ENCODE assay signal across 28 cellular contexts in the genomic region with DNA sequence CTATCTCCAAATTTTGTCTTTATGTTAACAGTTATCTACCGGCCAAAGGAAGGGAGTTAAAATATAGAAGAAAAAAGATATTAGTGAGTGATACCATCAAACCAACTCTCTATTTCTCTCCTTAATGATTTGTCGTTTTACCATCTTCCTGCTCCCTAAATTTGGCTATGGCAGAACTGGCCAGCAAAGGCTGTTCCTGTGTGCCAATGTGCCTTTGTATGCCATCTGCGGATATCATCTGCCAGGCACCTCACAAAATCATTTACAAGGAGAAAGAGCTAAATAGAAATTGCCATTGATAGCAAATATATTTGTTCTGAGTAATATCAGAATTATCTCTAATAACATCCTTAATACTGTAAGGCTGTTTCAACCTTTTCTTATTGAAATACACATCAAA. TPM values are rescaled to one million over a fixed set of nuclear protein-coding genes. Genes with fewer than 3 reads are reported as not detected.
"Had no signal": no experiment of that assay in that cellular context is flagged by ENCODE, and none has a peak within 500 bp of the region (broad histone marks: within the 10 kb centered on the region; RNA-seq: fewer than 3 reads in every experiment).

No MANE protein-coding gene starts in this region.

- H3K4me1 ChIP-seq: breast epithelium, esophagus muscularis mucosa, foreskin keratinocyte, heart right ventricle, left ventricle myocardium inferior, right lobe of liver, uterus had no signal

- H3K36me3 Mint-ChIP-seq: activated naive CD4-positive, alpha-beta T cell treated with anti-CD3 and anti-CD28 coated beads, Interleukin-2, amount 50 U/mL, for 24 hours; natural killer cell treated with Interleukin-12 subunit alpha and Interleukin-12 subunit beta and Interleukin-15 and Interleukin-18, amount 100 ng/mL, for 72 hours; type B pancreatic cell had no signal

- H3K9me3 Mint-ChIP-seq: activated CD8-positive, alpha-beta T cell treated with anti-CD3 and anti-CD28 coated beads for 36 hours; activated naive CD4-positive, alpha-beta T cell treated with anti-CD3 and anti-CD28 coated beads, Interleukin-2, amount 50 U/mL, for 24 hours; activated naive CD8-positive, alpha-beta T cell treated with anti-CD3 and anti-CD28 coated beads, Interleukin-2, amount 50 U/mL, for 24 hours; activated T-cell treated with anti-CD3 and anti-CD28 coated beads, Interleukin-2, amount 50 U/mL, for 4 hours; endodermal cell; T-helper 2 cell treated with Interferon-gamma antibody and Interleukin-4, amounts not matched to agents 5 μg/mL and 100 μg/mL, for 36 hours; type B pancreatic cell had no signal

- H3K27me3 Mint-ChIP-seq: activated B cell treated with CpG ODN at 0.5 μM for 24 hours; activated CD8-positive, alpha-beta T cell treated with anti-CD3 and anti-CD28 coated beads for 36 hours; activated naive CD4-positive, alpha-beta T cell treated with anti-CD3 and anti-CD28 coated beads, Interleukin-2, amount 50 U/mL, for 24 hours; activated T-helper 17 cell treated with anti-CD3 and anti-CD28 coated beads, Interleukin-2, amount 50 U/mL, for 72 hours; central memory CD8-positive, alpha-beta T cell; natural killer cell treated with Interleukin-12 subunit alpha and Interleukin-12 subunit beta and Interleukin-15 and Interleukin-18, amount 100 ng/mL, for 72 hours; progenitor cell of endocrine pancreas; stimulated activated naive CD8-positive, alpha-beta T cell treated with anti-CD3 and anti-CD28 coated beads, Interleukin-15, Interleukin-2, amounts not matched to agents 100 ng/mL and 50 ng/mL, for 24 hours; type B pancreatic cell had no signal

- H3K27me3 ChIP-seq: breast epithelium, esophagus muscularis mucosa, foreskin keratinocyte, heart right ventricle, neutrophil, ovary, right lobe of liver, uterus had no signal

- H3K36me3 ChIP-seq: breast epithelium, esophagus muscularis mucosa, heart right ventricle, left ventricle myocardium inferior, neutrophil, ovary, right lobe of liver, uterus had no signal

- DNase-seq: activated B cell treated with CpG ODN at 0.5 μM for 24 hours; activated CD4-positive, alpha-beta T cell treated with anti-CD3 and anti-CD28 coated beads, Interleukin-2, amount 50 U/mL, for 1 hour; activated CD8-positive, alpha-beta T cell treated with anti-CD3 and anti-CD28 coated beads for 36 hours; activated gamma-delta T cell treated with Interleukin-2 at 50 U/mL for 16 hours; activated naive CD8-positive, alpha-beta T cell treated with anti-CD3 and anti-CD28 coated beads, Interleukin-2, amount 50 U/mL, for 24 hours; activated T-cell treated with anti-CD3 and anti-CD28 coated beads, Interleukin-2, amount 50 U/mL, for 4 hours; endodermal cell; foreskin keratinocyte; heart right ventricle; left ventricle myocardium inferior; ovary; right lobe of liver; stimulated activated CD4-positive, alpha-beta T cell treated with anti-CD3 and anti-CD28 coated beads, Interleukin-4, amount 100 ng/mL, for 1 hour; T-helper 1 cell; uterus had no signal

- H3K4me3 Mint-ChIP-seq: activated B cell treated with CpG ODN at 0.5 μM for 24 hours; activated CD8-positive, alpha-beta T cell treated with anti-CD3 and anti-CD28 coated beads for 36 hours; activated naive CD4-positive, alpha-beta T cell treated with anti-CD3 and anti-CD28 coated beads, Interleukin-2, amount 50 U/mL, for 24 hours; activated naive CD8-positive, alpha-beta T cell treated with anti-CD3 and anti-CD28 coated beads, Interleukin-2, amount 50 U/mL, for 24 hours; activated T-cell treated with anti-CD3 and anti-CD28 coated beads, Interleukin-2, amount 50 U/mL, for 4 hours; activated T-helper 17 cell treated with anti-CD3 and anti-CD28 coated beads, Interleukin-2, amount 50 U/mL, for 72 hours; central memory CD8-positive, alpha-beta T cell; endodermal cell; natural killer cell treated with Interleukin-12 subunit alpha and Interleukin-12 subunit beta and Interleukin-15 and Interleukin-18, amount 100 ng/mL, for 72 hours; stimulated activated naive CD8-positive, alpha-beta T cell treated with anti-CD3 and anti-CD28 coated beads, Interleukin-15, Interleukin-2, amounts not matched to agents 100 ng/mL and 50 ng/mL, for 24 hours; T-helper 2 cell treated with Interferon-gamma antibody and Interleukin-4, amounts not matched to agents 5 μg/mL and 100 μg/mL, for 36 hours; type B pancreatic cell had no signal

- H3K9me3 ChIP-seq: breast epithelium, esophagus muscularis mucosa, heart right ventricle, left ventricle myocardium inferior, neutrophil, ovary, right lobe of liver, uterus had no signal

- H3K27ac Mint-ChIP-seq: activated B cell treated with CpG ODN at 0.5 μM for 24 hours; activated CD8-positive, alpha-beta T cell treated with anti-CD3 and anti-CD28 coated beads for 36 hours; activated naive CD4-positive, alpha-beta T cell treated with anti-CD3 and anti-CD28 coated beads, Interleukin-2, amount 50 U/mL, for 24 hours; activated naive CD8-positive, alpha-beta T cell treated with anti-CD3 and anti-CD28 coated beads, Interleukin-2, amount 50 U/mL, for 24 hours; activated T-helper 17 cell treated with anti-CD3 and anti-CD28 coated beads, Interleukin-2, amount 50 U/mL, for 72 hours; endodermal cell; natural killer cell treated with Interleukin-12 subunit alpha and Interleukin-12 subunit beta and Interleukin-15 and Interleukin-18, amount 100 ng/mL, for 72 hours; progenitor cell of endocrine pancreas; stimulated activated naive CD8-positive, alpha-beta T cell treated with anti-CD3 and anti-CD28 coated beads, Interleukin-15, Interleukin-2, amounts not matched to agents 100 ng/mL and 50 ng/mL, for 24 hours; T-helper 2 cell treated with Interferon-gamma antibody and Interleukin-4, amounts not matched to agents 5 μg/mL and 100 μg/mL, for 36 hours; type B pancreatic cell had no signal

- H3K4me3 ChIP-seq: breast epithelium, coronary artery, esophagus muscularis mucosa, heart right ventricle, left ventricle myocardium inferior, lung, ovary, right lobe of liver, uterus had no signal

- H3K4me1 Mint-ChIP-seq: activated B cell treated with CpG ODN at 0.5 μM for 24 hours; activated naive CD4-positive, alpha-beta T cell treated with anti-CD3 and anti-CD28 coated beads, Interleukin-2, amount 50 U/mL, for 24 hours; activated naive CD8-positive, alpha-beta T cell treated with anti-CD3 and anti-CD28 coated beads, Interleukin-2, amount 50 U/mL, for 24 hours; activated T-helper 17 cell treated with anti-CD3 and anti-CD28 coated beads, Interleukin-2, amount 50 U/mL, for 72 hours; central memory CD8-positive, alpha-beta T cell had no signal

RNA-seq across cellular contexts. Expression of gene GPM6A, which starts 22.4 kb away (rescaled TPM):
- total RNA-seq: activated CD8-positive, alpha-beta T cell treated with anti-CD3 and anti-CD28 coated beads for 36 hours; activated T-cell treated with anti-CD3 and anti-CD28 coated beads, Interleukin-2, amount 50 U/mL, for 4 hours; activated T-helper 17 cell treated with anti-CD3 and anti-CD28 coated beads, Interleukin-2, amount 50 U/mL, for 72 hours; foreskin keratinocyte; natural killer cell treated with Interleukin-12 subunit alpha and Interleukin-12 subunit beta and Interleukin-15 and Interleukin-18, amount 100 ng/mL, for 72 hours had no signal
- polyA plus RNA-seq: foreskin keratinocyte had no signal
